22 cellular contexts compared by ENCODE assay signal in genomic region chr18:57519668-57520424, GRCh38.
"Had no signal": no experiment of that assay in that cellular context is flagged by ENCODE, and none has a peak within 500 bp of the region (broad histone marks: within the 10 kb centered on the region; RNA-seq: fewer than 3 reads in every experiment).

No MANE protein-coding gene starts in this region.

- H3K27ac ChIP-seq: body of pancreas, dorsolateral prefrontal cortex, gastrocnemius medialis, heart left ventricle, neutrophil, pancreas, spleen, thoracic aorta, upper lobe of left lung had no signal

- H3K27ac Mint-ChIP-seq: activated CD4-positive, alpha-beta T cell treated with anti-CD3 and anti-CD28 coated beads, Interleukin-2, amount 10 ng/mL, durations not matched to agents 24 days and 14 days; activated CD8-positive, alpha-beta T cell treated with anti-CD3 and anti-CD28 coated beads for 36 hours; activated T-helper 17 cell treated with anti-CD3 and anti-CD28 coated beads, Interleukin-2, amount 50 U/mL, for 72 hours; natural killer cell; stimulated activated naive B cell treated with anti-CD40 and anti-IgM and Interleukin-4, amounts not matched to agents 10 μg/mL and 1 μg/mL and 100 μg/mL, for 72 hours had no signal

- H3K4me3 Mint-ChIP-seq: activated CD4-positive, alpha-beta T cell treated with anti-CD3 and anti-CD28 coated beads, Interleukin-2, amount 10 ng/mL, durations not matched to agents 24 days and 14 days; activated CD8-positive, alpha-beta T cell treated with anti-CD3 and anti-CD28 coated beads for 36 hours; activated T-helper 17 cell treated with anti-CD3 and anti-CD28 coated beads, Interleukin-2, amount 50 U/mL, for 72 hours; natural killer cell; stimulated activated naive B cell treated with anti-CD40 and anti-IgM and Interleukin-4, amounts not matched to agents 10 μg/mL and 1 μg/mL and 100 μg/mL, for 72 hours had no signal

- ATAC-seq: activated CD8-positive, alpha-beta T cell treated with anti-CD3 and anti-CD28 coated beads for 36 hours; activated T-helper 17 cell treated with anti-CD3 and anti-CD28 coated beads, Interleukin-2, amount 50 U/mL, for 72 hours; body of pancreas; gastrocnemius medialis; heart left ventricle; left ventricle myocardium superior; natural killer cell; pancreas; sciatic nerve; stimulated activated naive B cell treated with anti-CD40 and anti-IgM and Interleukin-4, amounts not matched to agents 10 μg/mL and 1 μg/mL and 100 μg/mL, for 72 hours had no signal

- H3K9me3 Mint-ChIP-seq: activated CD4-positive, alpha-beta T cell treated with anti-CD3 and anti-CD28 coated beads, Interleukin-2, amount 10 ng/mL, durations not matched to agents 24 days and 14 days; activated CD8-positive, alpha-beta T cell treated with anti-CD3 and anti-CD28 coated beads for 36 hours had no signal

- H3K36me3 Mint-ChIP-seq: natural killer cell; stimulated activated naive B cell treated with anti-CD40 and anti-IgM and Interleukin-4, amounts not matched to agents 10 μg/mL and 1 μg/mL and 100 μg/mL, for 72 hours had no signal

- H3K4me1 Mint-ChIP-seq: activated CD4-positive, alpha-beta T cell treated with anti-CD3 and anti-CD28 coated beads, Interleukin-2, amount 10 ng/mL, durations not matched to agents 24 days and 14 days had no signal

- DNase-seq: activated CD4-positive, alpha-beta T cell treated with anti-CD3 and anti-CD28 coated beads, Interleukin-2, amount 10 ng/mL, durations not matched to agents 24 days and 14 days; activated CD8-positive, alpha-beta T cell treated with anti-CD3 and anti-CD28 coated beads for 36 hours; activated naive CD4-positive, alpha-beta T cell; activated T-cell treated with anti-CD3 and anti-CD28 coated beads, Interleukin-2, amount 50 U/mL, for 1 hour; body of pancreas; central memory CD4-positive, alpha-beta T cell; dorsolateral prefrontal cortex; gastrocnemius medialis; heart left ventricle; left ventricle myocardium superior; mesenchymal stem cell; natural killer cell; pancreas; spleen; stimulated activated naive B cell treated with anti-CD40 and anti-IgM and Interleukin-4, amounts not matched to agents 10 μg/mL and 1 μg/mL and 100 μg/mL, for 72 hours; T-helper 1 cell; T-helper 9 cell; upper lobe of left lung had no signal
